21 cellular contexts compared by ENCODE assay signal in the genomic region with DNA sequence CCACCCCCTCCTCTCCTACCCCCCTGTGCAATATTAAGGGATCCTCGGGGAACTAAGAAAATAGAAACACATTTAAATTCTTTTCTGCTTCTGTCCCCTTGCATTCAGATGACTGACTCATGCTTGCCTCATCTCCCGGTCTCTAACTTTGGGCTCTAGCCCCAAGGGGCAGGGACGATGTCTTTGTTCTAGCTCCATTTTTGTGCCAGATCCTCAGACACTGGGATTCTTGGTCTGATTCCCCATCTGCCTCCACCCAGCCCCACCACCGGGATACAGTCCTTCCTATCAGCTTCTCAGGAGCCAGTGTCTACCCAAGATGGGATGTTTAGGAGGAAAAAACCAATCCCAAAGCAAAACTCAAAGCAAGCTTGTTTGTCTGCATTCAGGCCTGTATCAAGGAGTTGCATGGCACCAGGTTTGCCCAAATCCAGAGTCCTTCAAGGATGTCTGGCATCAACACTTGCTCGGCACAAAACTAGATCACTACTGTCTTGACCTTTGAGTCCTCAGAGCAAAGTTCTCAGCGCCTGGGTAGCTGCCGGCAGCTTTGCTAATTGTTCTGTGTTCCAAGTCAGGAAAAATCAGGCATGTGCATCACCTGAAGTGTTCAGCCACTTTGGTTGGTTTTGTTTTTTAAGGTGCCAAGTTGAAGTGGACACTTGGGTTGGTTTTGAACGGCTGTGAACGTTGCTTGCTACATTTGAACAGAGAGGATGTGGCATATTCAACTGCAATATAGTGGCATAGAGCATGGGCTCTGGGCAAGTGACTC.
DNase-seq lines count a peak whose midpoint lies in the region; ATAC-seq and TF ChIP-seq lines count a peak whose summit lies in the region.
"Had no signal": no experiment of that assay in that cellular context is flagged by ENCODE, and none has a peak within 500 bp of the region (broad histone marks: within the 10 kb centered on the region; RNA-seq: fewer than 3 reads in every experiment).

No MANE protein-coding gene starts in this region.

- H3K27me3 ChIP-seq in IMR-90 (ENCODE audit: control insufficient read depth, insufficient read depth, low read length) (peaks cover 7% of the 10 kb centered on the region), brain microvascular endothelial cell (replicated peaks) (peaks cover 2% of the 10 kb centered on the region)
- H3K27me3 ChIP-seq: ovary had no signal

- H3K4me1 Mint-ChIP-seq in nephron: peaks cover 6% of the 10 kb centered on the region
- peaks cover 2 to 7% of the 10 kb centered on the region in 2 donors for H3K4me1 Mint-ChIP-seq in stimulated activated naive B cell treated with anti-CD40 and anti-IgM and Interleukin-4, amounts not matched to agents 10 μg/mL and 1 μg/mL and 100 μg/mL, for 72 hours
- H3K4me1 Mint-ChIP-seq: activated T-helper 17 cell treated with anti-CD3 and anti-CD28 coated beads, Interleukin-2, amount 50 U/mL, for 72 hours; stimulated activated naive CD8-positive, alpha-beta T cell treated with anti-CD3 and anti-CD28 coated beads, Interleukin-15, amount 100 ng/mL, for 72 hours had no signal

- H3K4me1 ChIP-seq in IMR-90 (ENCODE audit: control insufficient read depth, insufficient read depth, low read length): no peaks in the 10 kb centered on the region

- POLR2A ChIA-PET in IMR-90 (lab: Charles Lee; ENCODE audit: unreplicated experiment): no interaction called here

- peak; percentile 50 for DNase-seq in AG20443 (ENCODE audit: low spot score)
- peak; percentile 2 for DNase-seq in IMR-90
- DNase-seq in brain microvascular endothelial cell: peak; percentile 4
- DNase-seq in NCI-H345 (lab: John Stamatoyannopoulos, UW): no peak
- DNase-seq in HCEC 1CT: no peak
- no peak for DNase-seq in stimulated activated naive B cell treated with anti-CD40 and anti-IgM and Interleukin-4, amounts not matched to agents 10 μg/mL and 1 μg/mL and 100 μg/mL, for 72 hours
- DNase-seq in GF-D8 (lab: John Stamatoyannopoulos, UW): no peak
- DNase-seq: activated CD8-positive, alpha-beta memory T cell treated with anti-CD3 and anti-CD28 coated beads for 24 hours; cortex of kidney; left cardiac atrium; mucosa of descending colon; NCI-H146; NCI-H446 treated with DMSO at 0.1 percent for 48 hours; OCI-M1; ovary; stimulated activated naive CD8-positive, alpha-beta T cell treated with anti-CD3 and anti-CD28 coated beads, Interleukin-15, amount 100 ng/mL, for 72 hours; SW 1271 had no signal

- H3K4me2 ChIP-seq in IMR-90 (ENCODE audit: low read depth, low read length): no peak overlapping the region
- H3K4me2 ChIP-seq: hepatocyte had no signal

- peak overlapping the region; percentile 28 to 46 (median 39) for H3K27ac Mint-ChIP-seq in nephron
- H3K27ac Mint-ChIP-seq in stimulated activated naive B cell treated with anti-CD40 and anti-IgM and Interleukin-4, amounts not matched to agents 10 μg/mL and 1 μg/mL and 100 μg/mL, for 72 hours: no peak overlapping the region
- H3K27ac Mint-ChIP-seq: activated T-helper 17 cell treated with anti-CD3 and anti-CD28 coated beads, Interleukin-2, amount 50 U/mL, for 72 hours; stimulated activated naive CD8-positive, alpha-beta T cell treated with anti-CD3 and anti-CD28 coated beads, Interleukin-15, amount 100 ng/mL, for 72 hours; WTC11 had no signal

- no peak overlapping the region for H2AK5ac ChIP-seq in IMR-90 (ENCODE audit: low read depth, low read length)

- no peak overlapping the region for H4K8ac ChIP-seq in IMR-90 (ENCODE audit: low read depth in 2 of 2, low read length in 2 of 2)

- in situ Hi-C loops in IMR-90 (cut with MboI; ENCODE audit: low sequenced_read_pairs) (no loop called here), brain microvascular endothelial cell (cut with HindIII; ENCODE audit: low pct_ligation_motif_present, low sequenced_read_pairs) (no loop called here)

- CTCF ChIA-PET in IMR-90 (lab: Yijun Ruan, JAX): no interaction called here

- no peaks in the 10 kb centered on the region for H3K9me3 ChIP-seq in IMR-90 (ENCODE audit: control insufficient read depth, insufficient read depth, low read length)
- H3K9me3 ChIP-seq: mucosa of descending colon, ovary had no signal

- H3K4me3 ChIP-seq in IMR-90 (ENCODE audit: insufficient read depth, low read depth, low read length): no peak overlapping the region
- H3K4me3 ChIP-seq in brain microvascular endothelial cell (ENCODE audit: low read depth, low read length): no peak overlapping the region
- H3K4me3 ChIP-seq: hepatocyte, mucosa of descending colon, ovary had no signal

- no peak overlapping the region for H3K27ac ChIP-seq in IMR-90 (ENCODE audit: insufficient read depth, low read length)
- no peak overlapping the region for H3K27ac ChIP-seq in brain microvascular endothelial cell
- H3K27ac ChIP-seq: hepatocyte, ovary had no signal

- no peak overlapping the region for H3K9ac ChIP-seq in IMR-90 (ENCODE audit: low read depth, low read length)

- H3K56ac ChIP-seq in IMR-90 (ENCODE audit: extremely low read depth, insufficient read depth, low read length): no peak overlapping the region

- no peak overlapping the region for H3K4ac ChIP-seq in IMR-90 (ENCODE audit: low read depth, low read length)

- no peak for TF ChIP-seq CTCF in IMR-90 (conservative IDR thresholded peaks at IDR 0.05; ENCODE audit: low read depth, low read length)
- no peak for TF ChIP-seq CTCF in brain microvascular endothelial cell (IDR thresholded peaks at IDR 0.05; ENCODE audit: low read depth, low read length, missing control alignments)
- TF ChIP-seq CTCF in nephron (IDR thresholded peaks at IDR 0.05; ENCODE audit: unreplicated experiment in 3 of 3): no peak

- no peak overlapping the region for H3K4me3 Mint-ChIP-seq in nephron
- H3K4me3 Mint-ChIP-seq in stimulated activated naive B cell treated with anti-CD40 and anti-IgM and Interleukin-4, amounts not matched to agents 10 μg/mL and 1 μg/mL and 100 μg/mL, for 72 hours: no peak overlapping the region
- H3K4me3 Mint-ChIP-seq: activated T-helper 17 cell treated with anti-CD3 and anti-CD28 coated beads, Interleukin-2, amount 50 U/mL, for 72 hours; stimulated activated naive CD8-positive, alpha-beta T cell treated with anti-CD3 and anti-CD28 coated beads, Interleukin-15, amount 100 ng/mL, for 72 hours; WTC11 had no signal

- no peak overlapping the region for H4K5ac ChIP-seq in IMR-90 (ENCODE audit: low read depth, low read length)

- no peak overlapping the region for H2BK20ac ChIP-seq in IMR-90 (ENCODE audit: low read depth, low read length)

- H2AFZ ChIP-seq in IMR-90 (replicated peaks; ENCODE audit: low read length, poor library complexity): no peak overlapping the region
- H2AFZ ChIP-seq: hepatocyte had no signal

- no peak overlapping the region for H2BK5ac ChIP-seq in IMR-90 (ENCODE audit: low read depth, low read length, poor library complexity, severe bottlenecking)

- no peaks in the 10 kb centered on the region for H3K79me1 ChIP-seq in IMR-90 (ENCODE audit: low read depth in 1 of 2, low read length in 2 of 2)

- H4K20me1 ChIP-seq in IMR-90 (ENCODE audit: insufficient read depth, low read length): no peaks in the 10 kb centered on the region

- H3K9me3 Mint-ChIP-seq in nephron: no peaks in the 10 kb centered on the region
- H3K9me3 Mint-ChIP-seq in stimulated activated naive B cell treated with anti-CD40 and anti-IgM and Interleukin-4, amounts not matched to agents 10 μg/mL and 1 μg/mL and 100 μg/mL, for 72 hours: no peaks in the 10 kb centered on the region
- H3K9me3 Mint-ChIP-seq: activated T-helper 17 cell treated with anti-CD3 and anti-CD28 coated beads, Interleukin-2, amount 50 U/mL, for 72 hours; stimulated activated naive CD8-positive, alpha-beta T cell treated with anti-CD3 and anti-CD28 coated beads, Interleukin-15, amount 100 ng/mL, for 72 hours; WTC11 had no signal

- intact Hi-C loops in IMR-90 (cut with micrococcal nuclease): no loop called here

- H3K36me3 ChIP-seq in IMR-90 (ENCODE audit: control insufficient read depth, insufficient read depth, low read length): no peaks in the 10 kb centered on the region
- no peaks in the 10 kb centered on the region for H3K36me3 ChIP-seq in brain microvascular endothelial cell (replicated peaks)
- H3K36me3 ChIP-seq: ovary had no signal

- no peak overlapping the region for H3K23ac ChIP-seq in IMR-90 (ENCODE audit: low read depth, low read length)

- TF ChIP-seq RAD21 in IMR-90 (IDR thresholded peaks at IDR 0.05; ENCODE audit: low read length): no peak

- no TSS peak for BruUV-seq in IMR-90 (replicated peaks; lab: Mats Ljungman, UMichigan)

- H2BK15ac ChIP-seq in IMR-90 (ENCODE audit: low read depth, low read length): no peak overlapping the region

- no peak for TF ChIP-seq POLR2A in IMR-90 (IDR thresholded peaks at IDR 0.05; ENCODE audit: low read depth, low read length)

- H3K18ac ChIP-seq in IMR-90 (ENCODE audit: low read depth, low read length): no peak overlapping the region

- H3K14ac ChIP-seq in IMR-90 (replicated peaks; ENCODE audit: low read depth, low read length): no peak overlapping the region

- H4K91ac ChIP-seq in IMR-90 (ENCODE audit: insufficient read depth, low read depth, low read length): no peak overlapping the region

- H3K9me1 ChIP-seq in IMR-90 (ENCODE audit: insufficient read depth, low read length): no peaks in the 10 kb centered on the region

- 66% methylated on average over 6 of the region's 9 CpGs; no CpG with 5 or more reads in 1 of the 2 experiments for WGBS in IMR-90 (ENCODE audit: extremely low coverage in 2 of 2, insufficient read length in 1 of 2), 2 experiments

- dilution Hi-C loops in IMR-90 (cut with HindIII; ENCODE audit: low sequenced_read_pairs, unreplicated experiment): no loop called here

- no peak overlapping the region for H2AK9ac ChIP-seq in IMR-90 (replicated peaks; ENCODE audit: low read depth, low read length, poor library complexity)

- H2BK120ac ChIP-seq in IMR-90 (ENCODE audit: low read depth, low read length): no peak overlapping the region

- H3K36me3 Mint-ChIP-seq in nephron (ENCODE audit: low read depth): no peaks in the 10 kb centered on the region
- H3K36me3 Mint-ChIP-seq in stimulated activated naive B cell treated with anti-CD40 and anti-IgM and Interleukin-4, amounts not matched to agents 10 μg/mL and 1 μg/mL and 100 μg/mL, for 72 hours: no peaks in the 10 kb centered on the region
- H3K36me3 Mint-ChIP-seq: WTC11 had no signal

- H3K27me3 Mint-ChIP-seq in nephron (ENCODE audit: low read depth): peaks cover 25% of the 10 kb centered on the region
- peaks cover 10 to 15% of the 10 kb centered on the region in 2 donors for H3K27me3 Mint-ChIP-seq in stimulated activated naive B cell treated with anti-CD40 and anti-IgM and Interleukin-4, amounts not matched to agents 10 μg/mL and 1 μg/mL and 100 μg/mL, for 72 hours

- no peak for ATAC-seq in IMR-90 (ENCODE audit: low read depth)
- no peak for ATAC-seq in stimulated activated naive B cell treated with anti-CD40 and anti-IgM and Interleukin-4, amounts not matched to agents 10 μg/mL and 1 μg/mL and 100 μg/mL, for 72 hours (replicated peaks)
- ATAC-seq: activated T-helper 17 cell treated with anti-CD3 and anti-CD28 coated beads, Interleukin-2, amount 50 U/mL, for 72 hours; mucosa of descending colon; stimulated activated naive CD8-positive, alpha-beta T cell treated with anti-CD3 and anti-CD28 coated beads, Interleukin-15, amount 100 ng/mL, for 72 hours had no signal

TF ChIP-seq in IMR-90, 13 proteins besides CTCF, POLR2A, EP300 and RAD21 (continues in another document):
- TF ChIP-seq MAZ (IDR thresholded peaks at IDR 0.05; ENCODE audit: borderline replicate concordance, low read depth, low read length): no peak

Comparison
In these comparisons a context has a peak if more than half of its experiments do, and no peak if none do; other contexts are left out.
1. DNase-seq: peak in AG20443 (single experiment), IMR-90 (single experiment) and brain microvascular endothelial cell (single experiment); none in NCI-H345 (single experiment), HCEC 1CT (single experiment), stimulated activated naive B cell treated with anti-CD40 and anti-IgM and Interleukin-4, amounts not matched to agents 10 μg/mL and 1 μg/mL and 100 μg/mL, for 72 hours (single experiment) and GF-D8 (single experiment).